Comparison of ENCODE assay signal across 1 cellular context in genomic region chrX:130165703-130166502, GRCh38.
A peak's percentile ranks its signal among the peaks of the same experiment; 100 is the strongest.
TF ChIP-seq lines count a peak whose summit lies in the region.

Gene AIFM1 (minus strand): TSS chrX:130165841. CDS start chrX:130165656, 185 bp downstream.

TF ChIP-seq in HEK293, 187 proteins besides CTCF, POLR2A, EP300 and RAD21 (continued from another document and continues in another):
- no peak for TF ChIP-seq PRDM2 (tag by site-specific recombination; IDR thresholded peaks at IDR 0.05; ENCODE audit: borderline replicate concordance)
- TF ChIP-seq ZNF596 (tag by site-specific recombination; IDR thresholded peaks at IDR 0.05), result no peak
- TF ChIP-seq ATF2 (tag by site-specific recombination; IDR thresholded peaks at IDR 0.05; ENCODE audit: low read depth), result no peak
- no peak for TF ChIP-seq ZNF530 (tag by site-specific recombination; IDR thresholded peaks at IDR 0.05; ENCODE audit: low read depth)
- no peak for TF ChIP-seq ZNF23 (tag by site-specific recombination; IDR thresholded peaks at IDR 0.05; ENCODE audit: borderline replicate concordance)
- TF ChIP-seq ZBTB17 (tag by site-specific recombination; IDR thresholded peaks at IDR 0.05), result peak; percentile 93
- no peak for TF ChIP-seq ZSCAN16 (tag by site-specific recombination; IDR thresholded peaks at IDR 0.05)
- no peak for TF ChIP-seq ZNF132 (tag by site-specific recombination; IDR thresholded peaks at IDR 0.05; ENCODE audit: borderline replicate concordance)
- no peak for TF ChIP-seq GLI4 (tag by site-specific recombination; IDR thresholded peaks at IDR 0.05)
- peak; percentile 96 for TF ChIP-seq SCRT2 (tag by site-specific recombination; IDR thresholded peaks at IDR 0.05)
- TF ChIP-seq REST (tag by site-specific recombination; IDR thresholded peaks at IDR 0.05), result no peak; the same call in 1 of the 2 replicates
- TF ChIP-seq ZNF426 (tag by site-specific recombination; IDR thresholded peaks at IDR 0.05), result no peak
- no peak for TF ChIP-seq ZNF138 (tag by site-specific recombination; IDR thresholded peaks at IDR 0.05; ENCODE audit: borderline replicate concordance)
- TF ChIP-seq ZSCAN30 (tag by site-specific recombination; IDR thresholded peaks at IDR 0.05), result peak; percentile 78
- TF ChIP-seq ZNF488 (tag by site-specific recombination; IDR thresholded peaks at IDR 0.05), result no peak
- peak; percentile 42 for TF ChIP-seq ZNF623 (tag by site-specific recombination; IDR thresholded peaks at IDR 0.05)
- TF ChIP-seq PRDM4 (tag by site-specific recombination; IDR thresholded peaks at IDR 0.05), result peak; percentile 66; the same call in 1 of the 2 replicates
- TF ChIP-seq ZNF600 (tag by site-specific recombination; IDR thresholded peaks at IDR 0.05), result peak; percentile 85
- no peak for TF ChIP-seq ELK4 (IDR thresholded peaks at IDR 0.05; ENCODE audit: borderline replicate concordance, low read depth, low read length)
- TF ChIP-seq ZNF221 (tag by site-specific recombination; IDR thresholded peaks at IDR 0.05; ENCODE audit: borderline replicate concordance), result no peak; the same call in 1 of the 2 replicates
- 0 out of 2 replicates have a peak, but pooled peaks have one; percentile 68 for TF ChIP-seq ZNF184 (tag by site-specific recombination; IDR thresholded peaks at IDR 0.05)
- 0 out of 2 replicates have a peak, but pooled peaks have one; percentile 36 for TF ChIP-seq ZNF302 (tag by site-specific recombination; IDR thresholded peaks at IDR 0.05; ENCODE audit: low read depth)
- TF ChIP-seq SP7 (tag by site-specific recombination; IDR thresholded peaks at IDR 0.05), result peak; percentile 86
- TF ChIP-seq ZBTB21 (tag by site-specific recombination; IDR thresholded peaks at IDR 0.05), result peak; percentile 66; the same call in 1 of the 2 replicates
- peak; percentile 69 for TF ChIP-seq TSHZ1 (tag by site-specific recombination; IDR thresholded peaks at IDR 0.05; ENCODE audit: borderline replicate concordance)
- TF ChIP-seq ZBTB20 (tag by site-specific recombination; IDR thresholded peaks at IDR 0.05), result peak; percentile 28; the same call in 1 of the 2 replicates
- TF ChIP-seq ZNF169 (tag by site-specific recombination; IDR thresholded peaks at IDR 0.05), result 0 out of 2 replicates have a peak, but pooled peaks have one; percentile 29
- no peak for TF ChIP-seq ZNF707 (tag by site-specific recombination; IDR thresholded peaks at IDR 0.05)
- TF ChIP-seq ZNF544 (tag by site-specific recombination; IDR thresholded peaks at IDR 0.05), result no peak
- 0 out of 2 replicates have a peak, but pooled peaks have one; percentile 26 for TF ChIP-seq ZNF280D (tag by site-specific recombination; IDR thresholded peaks at IDR 0.05)
- no peak for TF ChIP-seq ZNF354C (tag by site-specific recombination; IDR thresholded peaks at IDR 0.05; ENCODE audit: borderline replicate concordance, low read depth)
- no peak for TF ChIP-seq BCL11B (tag by site-specific recombination; IDR thresholded peaks at IDR 0.05; ENCODE audit: low read depth)
- no peak for TF ChIP-seq ZNF140 (tag by site-specific recombination; IDR thresholded peaks at IDR 0.05)
- peak; percentile 48; the same call in 1 of the 2 replicates for TF ChIP-seq ZNF146 (tag by site-specific recombination; IDR thresholded peaks at IDR 0.05)
- no peak for TF ChIP-seq TCF7L2 (IDR thresholded peaks at IDR 0.05; ENCODE audit: borderline replicate concordance, low read depth, low read length)
